Comparison of ENCODE assay signal across 20 cellular contexts in genomic region chr17:31100840-31101239, GRCh38. TPM values are rescaled to one million over a fixed set of nuclear protein-coding genes. Genes with fewer than 3 reads are reported as not detected.
A peak's percentile ranks its signal among the peaks of the same experiment; 100 is the strongest.
DNase-seq lines count a peak whose midpoint lies in the region; ATAC-seq and TF ChIP-seq lines count a peak whose summit lies in the region.
"Had no signal": no experiment of that assay in that cellular context is flagged by ENCODE, and none has a peak within 500 bp of the region (broad histone marks: within the 10 kb centered on the region; RNA-seq: fewer than 3 reads in every experiment).

No MANE protein-coding gene starts in this region.

- intact Hi-C loops in Panc1 (cut with micrococcal nuclease; ENCODE audit: unreplicated experiment) = no loop called here

- H3K27me3 ChIP-seq in DND-41 (ENCODE audit: insufficient read depth, low read length, poor library complexity) (no peaks in the 10 kb centered on the region), Panc1 (ENCODE audit: control insufficient read depth, insufficient read depth, low read length) (no peaks in the 10 kb centered on the region), endodermal cell (ENCODE audit: control insufficient read depth, insufficient read depth, low read length, poor library complexity, severe bottlenecking) (no peaks in the 10 kb centered on the region), neural progenitor cell (no peaks in the 10 kb centered on the region)
- H3K27me3 ChIP-seq: BE2C had no signal

- in situ Hi-C loops in Panc1 (cut with HindIII; ENCODE audit: low pct_unique_long_range_greater_than_20kb, low sequenced_read_pairs) = no loop called here

- H3K4me1 Mint-ChIP-seq in endodermal cell (peaks cover 19% of the 10 kb centered on the region), neural progenitor cell (peaks cover 27% of the 10 kb centered on the region)

- H3K4me1 ChIP-seq in DND-41 (ENCODE audit: insufficient read depth, low read length) (peaks cover 19% of the 10 kb centered on the region), Panc1 (ENCODE audit: control insufficient read depth, insufficient read depth, low read length) (peaks cover 19% of the 10 kb centered on the region), endodermal cell (ENCODE audit: control insufficient read depth, insufficient read depth, low read length) (no peaks in the 10 kb centered on the region), neural progenitor cell (peaks cover 29% of the 10 kb centered on the region)
- H3K4me1 ChIP-seq: BE2C had no signal

- H3K4me3 Mint-ChIP-seq in endodermal cell (no peak overlapping the region), neural progenitor cell (peak overlapping the region; percentile 24)

- H3K79me2 ChIP-seq in DND-41 (ENCODE audit: insufficient read depth, low read length) (peaks cover 94% of the 10 kb centered on the region), neural progenitor cell (ENCODE audit: low read depth) (peaks cover 97% of the 10 kb centered on the region)

- peak overlapping the region; percentile 67 for H3K27ac Mint-ChIP-seq in endodermal cell
- peak overlapping the region; percentile 44 for H3K27ac Mint-ChIP-seq in neural progenitor cell

- H3K9me3 ChIP-seq in DND-41 (ENCODE audit: insufficient read depth, low read length, severe bottlenecking) (no peaks in the 10 kb centered on the region), Panc1 (ENCODE audit: control insufficient read depth, insufficient read depth, low read depth, low read length) (no peaks in the 10 kb centered on the region), endodermal cell (ENCODE audit: control insufficient read depth, low read length) (no peaks in the 10 kb centered on the region), neural progenitor cell (ENCODE audit: low read depth) (no peaks in the 10 kb centered on the region)
- H3K9me3 ChIP-seq: BE2C had no signal

- H3K4me2 ChIP-seq in DND-41 (ENCODE audit: insufficient read depth, low read length) (0 out of 2 replicates have a peak overlapping the region, but pooled peaks have one; percentile 12), neural progenitor cell (peak overlapping the region; percentile 65)

- DNase-seq in DND-41 = no peak
- no peak for DNase-seq in Panc1 (ENCODE audit: low read depth, low spot score)
- DNase-seq in endodermal cell = no peak
- peak; percentile 41 for DNase-seq in neural progenitor cell (ENCODE audit: low spot score)
- no peak for DNase-seq in HuH-7 (ENCODE audit: low spot score)
- DNase-seq in NCI-H446 treated with DMSO at 0.1 percent for 48 hours (lab: John Stamatoyannopoulos, UW) = no peak
- DNase-seq: BE2C; CD4-positive, CD25-positive, alpha-beta regulatory T cell; COR-L47; GF-D8; GM23248; NCI-H1105; NCI-H1694 treated with DMSO at 0.1 percent for 48 hours; NCI-H2227 treated with DMSO at 0.1 percent for 48 hours; NCI-H524; NCI-H82; OCI-M1; SIG-M5 had no signal

- no peaks in the 10 kb centered on the region for H3K36me3 ChIP-seq in DND-41 (ENCODE audit: insufficient read depth, low read length)
- no peaks in the 10 kb centered on the region for H3K36me3 ChIP-seq in Panc1 (ENCODE audit: control insufficient read depth, insufficient read depth, low read length)
- H3K36me3 ChIP-seq in endodermal cell (ENCODE audit: control insufficient read depth, insufficient read depth, low read length) = peaks cover 11% of the 10 kb centered on the region
- H3K36me3 ChIP-seq in neural progenitor cell = no peaks in the 10 kb centered on the region
- H3K36me3 ChIP-seq: BE2C had no signal

- H3K36me3 Mint-ChIP-seq in endodermal cell (ENCODE audit: low read depth) (peaks cover 9% of the 10 kb centered on the region), neural progenitor cell (peaks cover 8% of the 10 kb centered on the region)
- H3K36me3 Mint-ChIP-seq: CD4-positive, CD25-positive, alpha-beta regulatory T cell had no signal

- H2AFZ ChIP-seq in DND-41 (ENCODE audit: low read depth, low read length) (no peak overlapping the region), neural progenitor cell (replicated peaks) (no peak overlapping the region)
- H2AFZ ChIP-seq: GM23248 had no signal

- H3K27me3 Mint-ChIP-seq in endodermal cell (ENCODE audit: insufficient read depth) (no peaks in the 10 kb centered on the region), neural progenitor cell (ENCODE audit: insufficient read depth, low read depth) (peaks cover 2% of the 10 kb centered on the region)
- H3K27me3 Mint-ChIP-seq: CD4-positive, CD25-positive, alpha-beta regulatory T cell had no signal

- H4K20me1 ChIP-seq in DND-41 (ENCODE audit: insufficient read depth, low read length) (peaks cover 43% of the 10 kb centered on the region), neural progenitor cell (ENCODE audit: low read depth) (peaks cover 27% of the 10 kb centered on the region)

- no peak for TF ChIP-seq CTCF in DND-41 (IDR thresholded peaks at IDR 0.05; ENCODE audit: borderline replicate concordance, extremely low read depth, low read length, poor library complexity, severe bottlenecking)
- no peak for TF ChIP-seq CTCF in Panc1 (IDR thresholded peaks at IDR 0.05)
- no peak for TF ChIP-seq CTCF in endodermal cell (conservative IDR thresholded peaks at IDR 0.05)
- TF ChIP-seq CTCF in neural progenitor cell (IDR thresholded peaks at IDR 0.05) = no peak

- H3F3A ChIP-seq in neural progenitor cell (ENCODE audit: low read depth) = peaks cover 43% of the 10 kb centered on the region

- ATAC-seq in DND-41 (ENCODE audit: insufficient read depth, low read depth) = no peak
- ATAC-seq in Panc1 = no peak
- ATAC-seq in GM21529 (IDR thresholded peaks at IDR 0.05; ENCODE audit: unreplicated experiment) = no peak
- ATAC-seq: K562 had no signal

- H3K4me3 ChIP-seq in DND-41 (ENCODE audit: low read depth in 1 of 2, low read length in 2 of 2) = no peak overlapping the region
- H3K4me3 ChIP-seq in Panc1 (ENCODE audit: low read depth in 2 of 2, low read length in 2 of 2) = no peak overlapping the region
- no peak overlapping the region for H3K4me3 ChIP-seq in endodermal cell (ENCODE audit: low read length)
- H3K4me3 ChIP-seq in neural progenitor cell = peak overlapping the region; percentile 23
- H3K4me3 ChIP-seq: GM23248, K562 had no signal

- BruUV-seq in Panc1 (replicated peaks; lab: Mats Ljungman, UMichigan) = no TSS peak

- H3K9me3 Mint-ChIP-seq in endodermal cell = no peaks in the 10 kb centered on the region
- H3K9me3 Mint-ChIP-seq in neural progenitor cell = no peaks in the 10 kb centered on the region

- H3K9ac ChIP-seq in DND-41 (ENCODE audit: low read depth, low read length) (no peak overlapping the region), endodermal cell (ENCODE audit: extremely low read depth, low read length, poor library complexity, severe bottlenecking) (no peak overlapping the region), neural progenitor cell (no peak overlapping the region)
- H3K9ac ChIP-seq: GM23248 had no signal

- H3K27ac ChIP-seq in DND-41 (ENCODE audit: low read length) = no peak overlapping the region
- 0 out of 2 replicates have a peak overlapping the region, but pooled peaks have one; percentile 12 for H3K27ac ChIP-seq in Panc1 (ENCODE audit: low read length)
- no peak overlapping the region for H3K27ac ChIP-seq in endodermal cell (ENCODE audit: low read depth, low read length)
- peak overlapping the region; percentile 91 for H3K27ac ChIP-seq in neural progenitor cell
- H3K27ac ChIP-seq: GM23248 had no signal

- POLR2A ChIA-PET in Panc1 (lab: Charles Lee) = interaction anchor here (0.6 to 0.7 kb wide), 2 partner anchors 57 to 85 kb away, joined by 4 to 6 read pairs; no protein-coding TSS in a partner anchor

- CTCF ChIA-PET in Panc1 (lab: Charles Lee) = no interaction called here

- 86 to 92% methylated on average over 4 to 5 of the region's 5 CpGs for WGBS in endodermal cell (ENCODE audit: insufficient coverage in 1 of 2, insufficient read length in 1 of 2), 2 experiments

RNA-seq across cellular contexts. Expression of gene NF1, which starts 6.1 kb away (rescaled TPM):
- 82.5 TPM for total RNA-seq in Panc1 (2021; ENCODE audit: unreplicated experiment)
- polyA plus RNA-seq in Panc1 (2012; ENCODE audit: insufficient read length) = 21.1 TPM
- 10 to 100 TPM; 61.9 to 69.3 TPM for total RNA-seq in endodermal cell
- polyA plus RNA-seq in endodermal cell (2013, experiment 1 of 2) = 35.2 TPM
- 34.2 TPM for polyA plus RNA-seq in endodermal cell (2013, experiment 2 of 2)
- 51.1 and 54.8 TPM in 2 replicates for total RNA-seq in neural progenitor cell (ENCODE audit: low replicate concordance)

Comparison
In these comparisons a context has a peak if more than half of its experiments do, and no peak if none do; other contexts are left out.
1. H3K27ac ChIP-seq: peak in Panc1 (single experiment) and neural progenitor cell (single experiment); none in DND-41 (single experiment) and endodermal cell (single experiment).